Comparison of ENCODE assay signal across 1 cellular context in genomic region chr2:197499594-197500502, GRCh38.
TF ChIP-seq lines count a peak whose summit lies in the region.

TSS of gene HSPD1 (minus strand) at chr2:197499840. CDS start at chr2:197498848, 992 bp downstream.
TSS of gene HSPE1 (plus strand) at chr2:197500379. CDS start at chr2:197500437, 58 bp downstream.

TF ChIP-seq in GM12878, 131 proteins besides CTCF, POLR2A, EP300 and RAD21 (continued from another document and continues in another):
- TF ChIP-seq IRF5 (IDR thresholded peaks at IDR 0.05; ENCODE audit: borderline replicate concordance): no peak
- peak; percentile 60 for TF ChIP-seq FOXK2 (IDR thresholded peaks at IDR 0.05)
- peak; percentile 21; the same call in 1 of the 2 replicates for TF ChIP-seq USF2 (IDR thresholded peaks at IDR 0.05; ENCODE audit: borderline replicate concordance, low read depth, low read length)
- TF ChIP-seq ZBED1 (IDR thresholded peaks at IDR 0.05; ENCODE audit: borderline replicate concordance): peak; percentile 82; the same call in 1 of the 2 replicates
- peak; percentile 86 for TF ChIP-seq PML (IDR thresholded peaks at IDR 0.05; ENCODE audit: low read length)
- peak; percentile 79; the same call in 1 of the 2 replicates for TF ChIP-seq PAX5 (IDR thresholded peaks at IDR 0.05; ENCODE audit: borderline replicate concordance, low read depth, low read length)
- peak; percentile 76 for TF ChIP-seq MTA2 (IDR thresholded peaks at IDR 0.05; ENCODE audit: low read depth)
- no peak for TF ChIP-seq CEBPB (IDR thresholded peaks at IDR 0.05; ENCODE audit: borderline replicate concordance in 1 of 2, low read depth in 2 of 2, low read length in 2 of 2)
- TF ChIP-seq STAT3 (IDR thresholded peaks at IDR 0.05; ENCODE audit: low read depth, low read length): no peak
- TF ChIP-seq RFX5 (IDR thresholded peaks at IDR 0.05; ENCODE audit: low read depth, low read length): peak; percentile 8; the same call in 1 of the 2 replicates
- TF ChIP-seq ZZZ3 (IDR thresholded peaks at IDR 0.05; ENCODE audit: control insufficient read depth, insufficient read length, low read depth): no peak
- TF ChIP-seq SMAD5 (IDR thresholded peaks at IDR 0.05; ENCODE audit: low read depth): peak; percentile 86
- TF ChIP-seq SMARCA5 (IDR thresholded peaks at IDR 0.05): peak; percentile 53
- no peak for TF ChIP-seq RCOR1 (conservative IDR thresholded peaks at IDR 0.05; ENCODE audit: low read depth, low read length)
- no peak for TF ChIP-seq NR2C2 (IDR thresholded peaks at IDR 0.05; ENCODE audit: borderline replicate concordance, control insufficient read depth, insufficient read length, low read depth)
- TF ChIP-seq SIN3A (IDR thresholded peaks at IDR 0.05; ENCODE audit: low read depth, low read length): no peak
- peak; percentile 79 for TF ChIP-seq HCFC1 (IDR thresholded peaks at IDR 0.05; ENCODE audit: low read length)
- no peak for TF ChIP-seq HDAC2 (IDR thresholded peaks at IDR 0.05)
- TF ChIP-seq TCF7 (IDR thresholded peaks at IDR 0.05; ENCODE audit: borderline replicate concordance): 0 out of 2 replicates have a peak, but pooled peaks have one; percentile 5
- peak; percentile 87 for TF ChIP-seq POU2F2 (IDR thresholded peaks at IDR 0.05; ENCODE audit: borderline replicate concordance, low read depth, low read length)
- no peak for TF ChIP-seq ZNF384 (IDR thresholded peaks at IDR 0.05; ENCODE audit: borderline replicate concordance, low read depth, low read length)
- 0 out of 2 replicates have a peak, but pooled peaks have one; percentile 16 for TF ChIP-seq TCF12 (IDR thresholded peaks at IDR 0.05; ENCODE audit: low read depth, low read length)
- TF ChIP-seq SUPT20H (IDR thresholded peaks at IDR 0.05; ENCODE audit: borderline replicate concordance, control insufficient read depth, low read depth, low read length): no peak
- TF ChIP-seq BCL3 (IDR thresholded peaks at IDR 0.05; ENCODE audit: borderline replicate concordance, insufficient read depth, low read depth, low read length, poor library complexity, severe bottlenecking): peak; percentile 76
- TF ChIP-seq CREB1 (IDR thresholded peaks at IDR 0.05; ENCODE audit: low read depth): peak; percentile 98
- TF ChIP-seq KLF5 (IDR thresholded peaks at IDR 0.05; ENCODE audit: partially characterized antibody): peak; percentile 95
- TF ChIP-seq PRDM15 (CRISPR knock-in tag; IDR thresholded peaks at IDR 0.05): no peak
- TF ChIP-seq YY1 (IDR thresholded peaks at IDR 0.05; ENCODE audit: low read depth, low read length): peak; percentile 90; the same call in 1 of the 2 replicates
- TF ChIP-seq MEF2B (IDR thresholded peaks at IDR 0.05; ENCODE audit: partially characterized antibody, poor library complexity, severe bottlenecking): peak; percentile 67
- TF ChIP-seq KDM1A (IDR thresholded peaks at IDR 0.05; ENCODE audit: borderline replicate concordance): no peak
- TF ChIP-seq ZBTB4 (CRISPR knock-in tag; IDR thresholded peaks at IDR 0.05): no peak
- TF ChIP-seq BRCA1 (IDR thresholded peaks at IDR 0.05; ENCODE audit: low read depth, low read length): no peak
- TF ChIP-seq EZH2 (IDR thresholded peaks at IDR 0.05; ENCODE audit: borderline replicate concordance, control insufficient read depth, low read depth, low read length): no peak
- 0 out of 2 replicates have a peak, but pooled peaks have one; percentile 15 for TF ChIP-seq IRF3 (IDR thresholded peaks at IDR 0.05)
- TF ChIP-seq CHD1 (IDR thresholded peaks at IDR 0.05; ENCODE audit: low read depth, low read length): no peak; the same call in 1 of the 2 replicates
- peak; percentile 71 for TF ChIP-seq PKNOX1 (IDR thresholded peaks at IDR 0.05)
- TF ChIP-seq MYC (IDR thresholded peaks at IDR 0.05; ENCODE audit: insufficient read depth, insufficient read length, insufficient replicate concordance, low read length, severe bottlenecking): peak; percentile 97
- TF ChIP-seq WRNIP1 (IDR thresholded peaks at IDR 0.05; ENCODE audit: borderline replicate concordance, low read depth, low read length): no peak
- no peak for TF ChIP-seq CUX1 (IDR thresholded peaks at IDR 0.05; ENCODE audit: insufficient replicate concordance, low read depth, low read length)
- TF ChIP-seq GATAD2B (conservative IDR thresholded peaks at IDR 0.05; ENCODE audit: low read depth): peak; percentile 91
- TF ChIP-seq BCL11A (IDR thresholded peaks at IDR 0.05; ENCODE audit: low read depth, low read length): no peak; the same call in 1 of the 2 replicates
- no peak for TF ChIP-seq RBBP5 (conservative IDR thresholded peaks at IDR 0.05)
